ENCODE assay signal across 20 cellular contexts in genomic region chr13:80224468-80224867, GRCh38.
DNase-seq lines count a peak whose midpoint lies in the region; ATAC-seq, FAIRE-seq and TF ChIP-seq lines count a peak whose summit lies in the region.
"Had no signal": no experiment of that assay in that cellular context is flagged by ENCODE, and none has a peak within 500 bp of the region (broad histone marks: within the 10 kb centered on the region; RNA-seq: fewer than 3 reads in every experiment).

No MANE protein-coding gene starts in this region.

- no peak for TF ChIP-seq CTCF in RWPE2 (IDR thresholded peaks at IDR 0.05; ENCODE audit: poor library complexity, severe bottlenecking)
- TF ChIP-seq CTCF in fibroblast of mammary gland (conservative IDR thresholded peaks at IDR 0.05; ENCODE audit: control insufficient read depth, insufficient read depth, low read depth, low read length): no peak
- TF ChIP-seq CTCF in prostate gland (IDR thresholded peaks at IDR 0.05): no peak
- TF ChIP-seq CTCF in spleen (IDR thresholded peaks at IDR 0.05 in 8 of 11, conservative IDR thresholded peaks at IDR 0.05 in 3 of 11): no peak

- H3K27me3 ChIP-seq in RWPE2 (ENCODE audit: insufficient read depth, poor library complexity, severe bottlenecking) (no peaks in the 10 kb centered on the region), prostate gland (replicated peaks; ENCODE audit: insufficient read depth) (no peaks in the 10 kb centered on the region), spleen (replicated peaks in 1 of 7) (no peaks in the 10 kb centered on the region)
- H3K27me3 ChIP-seq: stomach had no signal

- no peak overlapping the region for H3K27ac ChIP-seq in RWPE2 (ENCODE audit: poor library complexity, severe bottlenecking)
- H3K27ac ChIP-seq in prostate gland: no peak overlapping the region
- no peak overlapping the region for H3K27ac ChIP-seq in spleen
- H3K27ac ChIP-seq: stomach had no signal

- no peaks in the 10 kb centered on the region for H3K36me3 ChIP-seq in RWPE2 (ENCODE audit: low read depth)
- H3K36me3 ChIP-seq in prostate gland: no peaks in the 10 kb centered on the region
- H3K36me3 ChIP-seq in spleen: no peaks in the 10 kb centered on the region
- H3K36me3 ChIP-seq: stomach had no signal

- DNase-seq in A172 (ENCODE audit: low spot score): peak; percentile 59
- no peak for DNase-seq in HEK293T (ENCODE audit: extremely low spot score)
- no peak for DNase-seq in RWPE2 (ENCODE audit: low spot score)
- DNase-seq in fibroblast of mammary gland (ENCODE audit: low read depth): peak; percentile 47
- DNase-seq in prostate gland (ENCODE audit: low spot score): no peak
- no peak for DNase-seq in stimulated activated CD4-positive, alpha-beta T cell treated with anti-CD3 and anti-CD28 coated beads, Interleukin-12 subunit alpha, Interleukin-12 subunit beta, amount 100 ng/mL, for 4 hours
- DNase-seq in GM19239 (ENCODE audit: insufficient read length, low spot score): no peak
- no peak for DNase-seq in spleen
- DNase-seq: ACHN; activated CD8-positive, alpha-beta T cell treated with anti-CD3 and anti-CD28 coated beads for 36 hours; activated T-cell treated with anti-CD3 and anti-CD28 coated beads, Interleukin-2, amount 50 U/mL, for 48 hours; CD8-positive, alpha-beta memory T cell; endodermal cell; H7; MM.1S; NCI-H2081 treated with DMSO at 0.1 percent for 48 hours; NCI-H526 treated with DMSO at 0.1 percent for 48 hours; stomach had no signal

- peak; percentile 64; the same call in 2 of the 3 replicates for ATAC-seq in RWPE2 (ENCODE audit: low read depth)
- ATAC-seq: activated CD8-positive, alpha-beta T cell treated with anti-CD3 and anti-CD28 coated beads for 36 hours; WTC11 had no signal

- H3K9me3 ChIP-seq in RWPE2 (ENCODE audit: severe bottlenecking) (no peaks in the 10 kb centered on the region), prostate gland (no peaks in the 10 kb centered on the region), spleen (peaks cover 0 to 4% (median 0%) of the 10 kb centered on the region in 8 donors)

- H3K4me3 ChIP-seq in RWPE2 (ENCODE audit: severe bottlenecking) (no peak overlapping the region), fibroblast of mammary gland (ENCODE audit: control insufficient read depth, low read depth, low read length) (no peak overlapping the region), prostate gland (no peak overlapping the region), spleen (no peak overlapping the region)
- H3K4me3 ChIP-seq: stomach had no signal

- H3K4me1 ChIP-seq in RWPE2 (ENCODE audit: insufficient read depth, poor library complexity, severe bottlenecking) (peaks cover 3% of the 10 kb centered on the region), prostate gland (replicated peaks) (no peaks in the 10 kb centered on the region), spleen (no peaks in the 10 kb centered on the region)
- H3K4me1 ChIP-seq: stomach had no signal

- POLR2A ChIA-PET in HEK293T (lab: Yijun Ruan, JAX): no interaction called here

- intact Hi-C loops in prostate gland (cut with DNase I): no loop called here
- intact Hi-C loops in spleen (cut with DNase I; ENCODE audit: low total_unique reads): no loop called here

- CTCF ChIA-PET in HEK293T (lab: Yijun Ruan, JAX): no interaction called here

- no peak for FAIRE-seq in GM19239 (lab: Jason Lieb, UNC)
- FAIRE-seq: GM12892 had no signal

- TF ChIP-seq POLR2A in prostate gland (IDR thresholded peaks at IDR 0.05) (no peak), spleen (IDR thresholded peaks at IDR 0.05) (no peak)

TF ChIP-seq in HEK293T, 16 proteins besides CTCF, POLR2A, EP300 and RAD21:
- TF ChIP-seq SUZ12 (IDR thresholded peaks at IDR 0.05) (no peak), L3MBTL2 (conservative IDR thresholded peaks at IDR 0.05) (no peak), BHLHE40 (IDR thresholded peaks at IDR 0.05; ENCODE audit: borderline replicate concordance) (no peak), PKNOX1 (IDR thresholded peaks at IDR 0.05) (peak; percentile 22; the same call in 1 of the 2 replicates), CTBP1 (IDR thresholded peaks at IDR 0.05; ENCODE audit: borderline replicate concordance) (no peak), FOXM1 (IDR thresholded peaks at IDR 0.05; ENCODE audit: borderline replicate concordance) (no peak), ELF4 (IDR thresholded peaks at IDR 0.05) (no peak), FOXK2 (IDR thresholded peaks at IDR 0.05) (no peak)

Comparison
In these comparisons a context has a peak if more than half of its experiments do, and no peak if none do; other contexts are left out.
1. DNase-seq: peak in A172 (single experiment) and fibroblast of mammary gland (single experiment); none in HEK293T (single experiment), RWPE2 (single experiment), prostate gland (single experiment), stimulated activated CD4-positive, alpha-beta T cell treated with anti-CD3 and anti-CD28 coated beads, Interleukin-12 subunit alpha, Interleukin-12 subunit beta, amount 100 ng/mL, for 4 hours (single experiment), GM19239 (single experiment) and spleen (single experiment).